In genomic region chr12:54230555-54230954, GRCh38 we compare ENCODE assay signal across 1 cellular context.
TF ChIP-seq lines count a peak whose summit lies in the region.

No MANE protein-coding gene starts in this region.

TF ChIP-seq in K562, 482 proteins besides CTCF, POLR2A, EP300 and RAD21:
- TF ChIP-seq ZMIZ1 (IDR thresholded peaks at IDR 0.05; ENCODE audit: low read depth in 2 of 2, low read length in 2 of 2) (no peak), E2F1 (CRISPR knock-in tag; IDR thresholded peaks at IDR 0.05) (no peak), MTA1 (IDR thresholded peaks at IDR 0.05; ENCODE audit: borderline replicate concordance) (no peak), ETV6 (IDR thresholded peaks at IDR 0.05; ENCODE audit: borderline replicate concordance in 1 of 2, low read depth in 2 of 2, low read length in 1 of 2) (peak in 1 of 2 experiments; percentile 63; a peak in 1 of 4 replicates), ETV6 (CRISPR knock-in tag; IDR thresholded peaks at IDR 0.05; ENCODE audit: borderline replicate concordance) (no peak), PREB (CRISPR knock-in tag; IDR thresholded peaks at IDR 0.05) (no peak), CBFB (CRISPR knock-in tag; IDR thresholded peaks at IDR 0.05) (no peak)
